ENCODE assay signal across 3 cellular contexts in the genomic region with DNA sequence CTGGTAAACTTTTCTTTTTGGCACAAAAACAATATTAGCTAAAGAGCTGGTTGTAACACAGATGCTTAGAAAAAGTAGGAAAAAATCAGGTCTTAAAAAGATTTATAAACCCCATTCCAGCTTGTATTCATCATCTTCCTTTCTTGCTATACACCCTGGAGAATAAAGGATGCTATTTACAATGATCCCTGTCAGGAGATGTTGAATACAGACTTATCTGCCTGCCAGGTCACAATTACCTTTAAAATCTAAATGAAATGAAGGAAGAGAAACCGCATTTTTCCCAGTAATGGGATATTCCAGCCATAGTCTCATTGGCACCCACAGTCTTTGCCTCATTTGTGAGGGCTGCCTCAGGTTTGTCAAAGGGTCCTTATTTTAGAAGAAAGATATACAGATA.
"Had no signal": no experiment of that assay in that cellular context is flagged by ENCODE, and none has a peak within 500 bp of the region (broad histone marks: within the 10 kb centered on the region; RNA-seq: fewer than 3 reads in every experiment).

No MANE protein-coding gene starts in this region.

- ATAC-seq: GM12878 had no signal

- H3K4me3 ChIP-seq: GM12878 had no signal

- DNase-seq: GDM1, GF-D8 had no signal
